1 cellular context compared by ENCODE assay signal in the genomic region with DNA sequence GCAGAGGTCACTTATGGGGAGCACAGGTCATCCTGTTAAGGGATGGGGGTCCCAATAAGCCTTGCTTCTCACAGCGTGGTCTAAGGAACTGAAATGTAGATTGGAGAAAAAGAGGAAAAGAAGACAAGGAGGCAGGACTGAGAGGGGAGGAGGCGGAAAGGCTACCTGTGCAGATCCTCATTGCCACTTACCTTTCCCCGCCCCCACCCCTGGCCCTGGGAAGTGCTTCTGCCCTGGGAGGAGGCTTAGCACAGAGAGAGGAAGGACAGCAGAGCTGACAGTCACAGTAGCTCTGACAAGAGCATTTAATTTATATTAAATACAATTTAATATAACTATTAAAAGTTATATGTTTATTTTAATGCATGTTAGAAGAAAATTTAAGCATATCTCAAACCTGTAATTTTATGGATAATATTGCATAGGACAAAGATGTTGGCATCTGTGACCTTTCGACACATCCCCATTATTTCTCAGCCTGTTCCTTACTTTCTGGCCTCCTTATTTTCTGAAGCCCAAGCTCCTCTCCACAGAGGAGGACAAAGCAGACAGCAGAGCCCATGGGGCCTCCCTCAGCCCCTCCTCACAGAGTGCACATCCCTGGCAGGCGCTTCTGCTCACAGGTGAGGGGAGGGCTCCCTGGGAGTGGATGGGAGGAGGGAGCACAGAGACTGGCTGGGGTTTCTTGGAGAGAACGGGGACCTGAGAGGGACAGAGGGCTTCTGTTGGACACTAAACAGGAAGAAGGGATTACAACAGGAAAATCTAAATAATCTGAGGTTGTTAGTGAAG.
TF ChIP-seq lines count a peak whose summit lies in the region.

No MANE protein-coding gene starts in this region.

TF ChIP-seq in WTC11, 78 proteins besides CTCF, POLR2A, EP300 and RAD21 (continued from another document):
- TF ChIP-seq, protein P1, sequence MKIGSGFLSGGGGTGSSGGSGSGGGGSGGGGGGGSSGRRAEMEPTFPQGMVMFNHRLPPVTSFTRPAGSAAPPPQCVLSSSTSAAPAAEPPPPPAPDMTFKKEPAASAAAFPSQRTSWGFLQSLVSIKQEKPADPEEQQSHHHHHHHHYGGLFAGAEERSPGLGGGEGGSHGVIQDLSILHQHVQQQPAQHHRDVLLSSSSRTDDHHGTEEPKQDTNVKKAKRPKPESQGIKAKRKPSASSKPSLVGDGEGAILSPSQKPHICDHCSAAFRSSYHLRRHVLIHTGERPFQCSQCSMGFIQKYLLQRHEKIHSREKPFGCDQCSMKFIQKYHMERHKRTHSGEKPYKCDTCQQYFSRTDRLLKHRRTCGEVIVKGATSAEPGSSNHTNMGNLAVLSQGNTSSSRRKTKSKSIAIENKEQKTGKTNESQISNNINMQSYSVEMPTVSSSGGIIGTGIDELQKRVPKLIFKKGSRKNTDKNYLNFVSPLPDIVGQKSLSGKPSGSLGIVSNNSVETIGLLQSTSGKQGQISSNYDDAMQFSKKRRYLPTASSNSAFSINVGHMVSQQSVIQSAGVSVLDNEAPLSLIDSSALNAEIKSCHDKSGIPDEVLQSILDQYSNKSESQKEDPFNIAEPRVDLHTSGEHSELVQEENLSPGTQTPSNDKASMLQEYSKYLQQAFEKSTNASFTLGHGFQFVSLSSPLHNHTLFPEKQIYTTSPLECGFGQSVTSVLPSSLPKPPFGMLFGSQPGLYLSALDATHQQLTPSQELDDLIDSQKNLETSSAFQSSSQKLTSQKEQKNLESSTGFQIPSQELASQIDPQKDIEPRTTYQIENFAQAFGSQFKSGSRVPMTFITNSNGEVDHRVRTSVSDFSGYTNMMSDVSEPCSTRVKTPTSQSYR (CRISPR knock-in tag; IDR thresholded peaks at IDR 0.05) = no peak
- TF ChIP-seq FOXJ3 (CRISPR knock-in tag; IDR thresholded peaks at IDR 0.05; ENCODE audit: borderline replicate concordance) = no peak
- TF ChIP-seq KAT7 (CRISPR knock-in tag; IDR thresholded peaks at IDR 0.05; ENCODE audit: borderline replicate concordance) = no peak
- TF ChIP-seq SMAD3 (CRISPR knock-in tag; IDR thresholded peaks at IDR 0.05; ENCODE audit: borderline replicate concordance) = no peak
- TF ChIP-seq RELA (CRISPR knock-in tag; IDR thresholded peaks at IDR 0.05; ENCODE audit: borderline replicate concordance) = no peak
- no peak for TF ChIP-seq ZNF512 (CRISPR knock-in tag; IDR thresholded peaks at IDR 0.05; ENCODE audit: borderline replicate concordance)
- no peak for TF ChIP-seq TP53 (CRISPR knock-in tag; IDR thresholded peaks at IDR 0.05)
- no peak for TF ChIP-seq MXD4 (CRISPR knock-in tag; IDR thresholded peaks at IDR 0.05; ENCODE audit: borderline replicate concordance)
